In the genomic region with DNA sequence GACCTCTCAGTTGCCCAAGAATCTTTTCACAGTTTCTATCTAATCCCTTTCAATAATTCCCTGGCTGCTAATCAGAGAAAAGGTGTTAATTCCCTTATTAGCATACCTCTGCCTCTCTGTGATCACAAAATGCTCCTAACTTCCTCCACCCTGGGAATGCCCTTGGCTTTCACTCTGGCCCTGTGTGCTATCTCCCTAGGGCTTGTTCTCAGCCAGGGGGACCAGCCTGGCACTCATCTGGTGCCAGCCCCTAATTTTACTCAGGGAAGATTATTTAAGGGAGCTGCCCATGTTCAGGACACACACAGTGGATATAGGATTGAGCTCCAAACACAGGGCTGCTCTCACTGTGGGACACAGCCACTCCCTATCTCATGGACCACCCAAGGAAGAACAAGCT, we compare ENCODE assay signal across 9 cellular contexts.
"Had no signal": no experiment of that assay in that cellular context is flagged by ENCODE, and none has a peak within 500 bp of the region (broad histone marks: within the 10 kb centered on the region; RNA-seq: fewer than 3 reads in every experiment).

No MANE protein-coding gene starts in this region.

- DNase-seq: GM23248, H9, HCEC 1CT, IMR-90, KG1 had no signal

- H2AFZ ChIP-seq: GM23248 had no signal

- FAIRE-seq: H1, H54, HTR-8/SVneo, K562 had no signal

- ATAC-seq: K562 had no signal

- H3K27ac ChIP-seq: GM23248 had no signal

- H3K4me3 ChIP-seq: GM23248, K562 had no signal

- H3K9ac ChIP-seq: GM23248 had no signal
